8 cellular contexts compared by ENCODE assay signal in the genomic region with DNA sequence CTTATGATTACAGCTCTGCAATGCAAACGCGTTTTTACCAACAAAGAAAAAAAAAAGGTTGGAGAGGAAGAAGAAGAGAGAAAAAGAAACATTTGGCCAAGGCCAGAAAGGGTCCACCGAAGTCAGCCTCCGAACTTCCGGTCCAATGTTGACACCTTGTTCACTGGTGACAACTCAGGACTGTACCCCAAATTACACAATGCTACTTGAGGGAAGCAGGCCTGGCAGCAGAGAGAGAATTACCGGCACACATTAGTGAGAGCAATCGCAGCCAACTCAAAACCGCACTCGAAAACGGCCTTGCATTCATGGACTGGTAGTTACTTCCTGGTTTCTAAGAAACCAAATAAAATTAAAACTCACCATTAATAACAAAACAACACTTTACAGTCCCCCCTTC.
A peak's percentile ranks its signal among the peaks of the same experiment; 100 is the strongest.
DNase-seq lines count a peak whose midpoint lies in the region; ATAC-seq and TF ChIP-seq lines count a peak whose summit lies in the region.

No MANE protein-coding gene starts in this region.

- TF ChIP-seq CTCF in dorsolateral prefrontal cortex (IDR thresholded peaks at IDR 0.05 in 54 of 56, conservative IDR thresholded peaks at IDR 0.05 in 2 of 56; ENCODE audit: low read depth in 1 of 56, partially characterized antibody in 56 of 56), result no peak

- intact Hi-C loops in dorsolateral prefrontal cortex (cut with DNase I), result no loop called here

- H3K27ac ChIP-seq in ACC112 (ENCODE audit: low read depth, low read length), result no peak overlapping the region
- H3K27ac ChIP-seq in dorsolateral prefrontal cortex, result no peak overlapping the region

- 0 out of 2 replicates have a peak, but pooled peaks cover 2% of the 10 kb centered on the region for H3K36me3 ChIP-seq in ACC112 (ENCODE audit: insufficient read depth, low read length)

- H3K4me3 ChIP-seq in ACC112 (ENCODE audit: low read depth, low read length) (0 out of 2 replicates have a peak overlapping the region, but pooled peaks have one; percentile 10), dorsolateral prefrontal cortex (no peak overlapping the region)

- no peaks in the 10 kb centered on the region for H3K79me2 ChIP-seq in ACC112 (ENCODE audit: control insufficient read depth, insufficient read depth, low read length, unreplicated experiment)

- peak overlapping the region; percentile 74 for H2AFZ ChIP-seq in ACC112 (ENCODE audit: low read length, unreplicated experiment)

- no peaks in the 10 kb centered on the region for H3K27me3 ChIP-seq in ACC112 (ENCODE audit: insufficient read depth, low read length)
- H3K27me3 ChIP-seq in dorsolateral prefrontal cortex, result no peaks in the 10 kb centered on the region

- H3K4me1 ChIP-seq in ACC112 (ENCODE audit: control insufficient read depth, insufficient read depth, low read length, unreplicated experiment), result peaks cover 12% of the 10 kb centered on the region

- ATAC-seq in GM19043 (IDR thresholded peaks at IDR 0.05; ENCODE audit: low read depth, unreplicated experiment) (peak; percentile 81), HG03108 (IDR thresholded peaks at IDR 0.05; ENCODE audit: unreplicated experiment) (peak; percentile 77)

- DNase-seq in SKM-1 treated with dmso at 0.1 percent for 144 hours (lab: John Stamatoyannopoulos, UW; ENCODE audit: unreplicated experiment), result peak; percentile 94
- DNase-seq in pons (ENCODE audit: low spot score), result no peak
- DNase-seq in NCI-H1105 treated with DMSO at 0.1 percent for 48 hours (lab: John Stamatoyannopoulos, UW), result no peak
- DNase-seq in activated CD8-positive, alpha-beta memory T cell treated with anti-CD3 and anti-CD28 coated beads, Interleukin-2, amount 50 U/mL, for 48 hours, result no peak
- DNase-seq in dorsolateral prefrontal cortex, result no peak
